8 cellular contexts compared by ENCODE assay signal in the genomic region with DNA sequence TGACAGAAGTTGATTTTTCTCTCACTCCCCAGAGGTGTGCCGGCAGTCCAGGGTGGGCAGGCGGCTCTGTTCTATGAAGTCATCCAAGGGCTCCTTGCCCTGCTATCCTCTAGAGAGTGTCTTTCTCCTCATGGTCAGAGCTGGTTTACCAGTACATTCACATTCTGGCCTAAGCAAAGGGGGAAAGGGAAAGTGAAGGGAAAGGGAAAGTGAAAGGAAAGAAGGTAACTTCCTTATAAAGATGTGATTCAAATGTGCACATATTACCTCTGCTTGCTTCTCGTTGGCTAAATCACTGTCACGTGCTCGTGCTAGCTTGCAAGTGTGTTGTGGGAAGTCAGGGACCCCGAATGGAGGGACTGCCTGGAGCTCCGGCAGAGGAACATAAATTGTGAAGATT. TPM values are rescaled to one million over a fixed set of nuclear protein-coding genes. Genes with fewer than 3 reads are reported as not detected.
A peak's percentile ranks its signal among the peaks of the same experiment; 100 is the strongest.
DNase-seq lines count a peak whose midpoint lies in the region; ATAC-seq and TF ChIP-seq lines count a peak whose summit lies in the region.

No MANE protein-coding gene starts in this region.

- peak overlapping the region; percentile 5 for H4K8ac ChIP-seq in mesenchymal stem cell (ENCODE audit: low read length)

- H3K27me3 ChIP-seq in mesenchymal stem cell (ENCODE audit: control insufficient read depth in 1 of 2, insufficient read depth in 1 of 2, low read length in 2 of 2) (peaks cover 3 to 5% of the 10 kb centered on the region in 2 experiments), WERI-Rb-1 (ENCODE audit: insufficient read depth, low read depth, severe bottlenecking) (peaks cover 6% of the 10 kb centered on the region)

- H3K4me3 ChIP-seq in GM12865 (ENCODE audit: low read depth, low read length) (no peak overlapping the region), mesenchymal stem cell (ENCODE audit: insufficient read depth in 1 of 2, low read depth in 1 of 2, low read length in 2 of 2) (peak overlapping the region in 1 of 2 experiments; percentile 54), WERI-Rb-1 (ENCODE audit: low read depth, low read length) (no peak overlapping the region)

- no peaks in the 10 kb centered on the region for H3K36me3 ChIP-seq in KOPT-K1 (ENCODE audit: insufficient read depth, low read length)
- no peaks in the 10 kb centered on the region for H3K36me3 ChIP-seq in mesenchymal stem cell (ENCODE audit: control insufficient read depth in 1 of 2, insufficient read depth in 2 of 2, low read depth in 1 of 2, low read length in 2 of 2)
- no peaks in the 10 kb centered on the region for H3K36me3 ChIP-seq in WERI-Rb-1

- H4K91ac ChIP-seq in mesenchymal stem cell (ENCODE audit: low read length): no peak overlapping the region

- no peaks in the 10 kb centered on the region for H3K9me3 Mint-ChIP-seq in activated T-cell treated with anti-CD3 and anti-CD28 coated beads, Interleukin-2, amount 50 U/mL, for 72 hours

- peaks cover 11% of the 10 kb centered on the region for H3K79me1 ChIP-seq in mesenchymal stem cell (replicated peaks; ENCODE audit: low read length, poor library complexity, severe bottlenecking)

- no peak overlapping the region for H3K23ac ChIP-seq in mesenchymal stem cell (ENCODE audit: low read length in 2 of 2)

- no peak overlapping the region for H2AK5ac ChIP-seq in mesenchymal stem cell (ENCODE audit: low read length, severe bottlenecking)

- H3K9ac ChIP-seq in mesenchymal stem cell (ENCODE audit: low read length): peak overlapping the region; percentile 65

- no peaks in the 10 kb centered on the region for H3K27me3 Mint-ChIP-seq in activated T-cell treated with anti-CD3 and anti-CD28 coated beads, Interleukin-2, amount 50 U/mL, for 72 hours (ENCODE audit: low read depth)

- peak overlapping the region; percentile 36 for H2AFZ ChIP-seq in mesenchymal stem cell (ENCODE audit: low read depth, low read length)

- H3K4ac ChIP-seq in mesenchymal stem cell (ENCODE audit: low read depth in 1 of 2, low read length in 2 of 2): no peak overlapping the region

- H3K14ac ChIP-seq in mesenchymal stem cell (ENCODE audit: low read length in 2 of 2): no peak overlapping the region

- TF ChIP-seq CTCF in GM12865 (IDR thresholded peaks at IDR 0.05; ENCODE audit: insufficient read depth, low read depth, low read length, missing control alignments): no peak
- no peak for TF ChIP-seq CTCF in WERI-Rb-1 (IDR thresholded peaks at IDR 0.05; ENCODE audit: low read depth, low read length)

- peak overlapping the region; percentile 84 for H3K27ac Mint-ChIP-seq in activated T-cell treated with anti-CD3 and anti-CD28 coated beads, Interleukin-2, amount 50 U/mL, for 72 hours

- no peak overlapping the region for H2BK5ac ChIP-seq in mesenchymal stem cell (ENCODE audit: low read depth, low read length, poor library complexity, severe bottlenecking)

- H2BK15ac ChIP-seq in mesenchymal stem cell (ENCODE audit: low read depth, poor library complexity, severe bottlenecking): no peak overlapping the region

- no peak overlapping the region for H3K4me2 ChIP-seq in mesenchymal stem cell (ENCODE audit: low read length, poor library complexity, severe bottlenecking)

- peak overlapping the region; percentile 66 to 75 for H3K4me3 Mint-ChIP-seq in activated T-cell treated with anti-CD3 and anti-CD28 coated beads, Interleukin-2, amount 50 U/mL, for 72 hours

- peak; percentile 44 to 49 for ATAC-seq in activated T-cell treated with anti-CD3 and anti-CD28 coated beads, Interleukin-2, amount 50 U/mL, for 72 hours (replicated peaks in 1 of 2)
- ATAC-seq in GM19328 (IDR thresholded peaks at IDR 0.05; ENCODE audit: unreplicated experiment): no peak

- H3K4me1 ChIP-seq in mesenchymal stem cell (ENCODE audit: control insufficient read depth, insufficient read depth, low read depth, low read length): peaks cover 12% of the 10 kb centered on the region

- no peaks in the 10 kb centered on the region for H3K9me3 ChIP-seq in KOPT-K1 (ENCODE audit: insufficient read depth, low read length, poor library complexity, severe bottlenecking)
- no peaks in the 10 kb centered on the region for H3K9me3 ChIP-seq in mesenchymal stem cell (ENCODE audit: control insufficient read depth, low read length)
- H3K9me3 ChIP-seq in WERI-Rb-1 (ENCODE audit: severe bottlenecking): no peaks in the 10 kb centered on the region

- no peak overlapping the region for H2BK120ac ChIP-seq in mesenchymal stem cell (ENCODE audit: low read depth, low read length)

- no peak overlapping the region for H3K18ac ChIP-seq in mesenchymal stem cell (ENCODE audit: low read depth in 1 of 2, low read length in 2 of 2)

- no peak overlapping the region for H2BK12ac ChIP-seq in mesenchymal stem cell (ENCODE audit: low read length in 2 of 2)

- peak; percentile 44 for DNase-seq in GM12865 (ENCODE audit: low read depth)
- peak; percentile 25 to 28 for DNase-seq in activated T-cell treated with anti-CD3 and anti-CD28 coated beads, Interleukin-2, amount 50 U/mL, for 72 hours
- DNase-seq in mesenchymal stem cell: peak; percentile 62
- no peak for DNase-seq in amniotic stem cell (lab: John Stamatoyannopoulos, UW)
- no peak for DNase-seq in DMS 273 treated with DMSO at 0.1 percent for 48 hours (lab: John Stamatoyannopoulos, UW)
- no peak for DNase-seq in WERI-Rb-1

- 61% methylated on average over 6 of the region's 7 CpGs for WGBS in mesenchymal stem cell

- H3K27ac ChIP-seq in KOPT-K1 (ENCODE audit: low read depth, low read length, poor library complexity, severe bottlenecking): peak overlapping the region; percentile 16
- no peak overlapping the region for H3K27ac ChIP-seq in mesenchymal stem cell (ENCODE audit: low read length, poor library complexity, severe bottlenecking)
- H3K27ac ChIP-seq in WERI-Rb-1: no peak overlapping the region

- H3K4me1 Mint-ChIP-seq in activated T-cell treated with anti-CD3 and anti-CD28 coated beads, Interleukin-2, amount 50 U/mL, for 72 hours (ENCODE audit: low read depth): peaks cover 43% of the 10 kb centered on the region

- H3K36me3 Mint-ChIP-seq in activated T-cell treated with anti-CD3 and anti-CD28 coated beads, Interleukin-2, amount 50 U/mL, for 72 hours (ENCODE audit: insufficient read depth in 2 of 2): peaks cover 2 to 8% of the 10 kb centered on the region in 2 donors

RNA-seq across cellular contexts. Expression of a gene that starts 2.9 kb away (rescaled TPM):
- 10 to 100 TPM; 75.0 to 82.4 TPM for total RNA-seq in activated T-cell treated with anti-CD3 and anti-CD28 coated beads, Interleukin-2, amount 50 U/mL, for 72 hours
- polyA plus RNA-seq in mesenchymal stem cell (2013, experiment 1 of 2): 44.4 TPM
- 44.7 TPM for polyA plus RNA-seq in mesenchymal stem cell (2013, experiment 2 of 2)

RNA-seq across cellular contexts. Expression of a gene that starts 26.9 kb away (rescaled TPM):
- total RNA-seq in activated T-cell treated with anti-CD3 and anti-CD28 coated beads, Interleukin-2, amount 50 U/mL, for 72 hours: 10 to 100 TPM; 28.8 to 35.5 TPM
- polyA plus RNA-seq in mesenchymal stem cell (2013, experiment 1 of 2): 7.3 TPM
- 7.9 TPM for polyA plus RNA-seq in mesenchymal stem cell (2013, experiment 2 of 2)

Comparison
In these comparisons a context has a peak if more than half of its experiments do, and no peak if none do; other contexts are left out.
1. DNase-seq: peak in GM12865 (single experiment), activated T-cell treated with anti-CD3 and anti-CD28 coated beads, Interleukin-2, amount 50 U/mL, for 72 hours (2 of 2) and mesenchymal stem cell (single experiment); none in amniotic stem cell (single experiment), DMS 273 treated with DMSO at 0.1 percent for 48 hours (single experiment) and WERI-Rb-1 (single experiment).